ENCODE assay signal across 1 cellular context in genomic region chr12:54036620-54037359, GRCh38.
TF ChIP-seq lines count a peak whose summit lies in the region.

No MANE protein-coding gene starts in this region.

TF ChIP-seq in HEK293, 187 proteins besides CTCF, POLR2A, EP300 and RAD21 (continued from another document):
- TF ChIP-seq TSHZ1 (tag by site-specific recombination; IDR thresholded peaks at IDR 0.05; ENCODE audit: borderline replicate concordance) (no peak), GLI2 (tag by site-specific recombination; IDR thresholded peaks at IDR 0.05; ENCODE audit: borderline replicate concordance, low read depth) (no peak), TCF7L2 (IDR thresholded peaks at IDR 0.05; ENCODE audit: borderline replicate concordance, low read depth, low read length) (no peak), ZNF10 (tag by site-specific recombination; IDR thresholded peaks at IDR 0.05) (peak; percentile 56), ZBTB44 (tag by site-specific recombination; IDR thresholded peaks at IDR 0.05) (no peak), ATF2 (tag by site-specific recombination; IDR thresholded peaks at IDR 0.05; ENCODE audit: low read depth) (no peak), ZNF292 (tag by site-specific recombination; IDR thresholded peaks at IDR 0.05; ENCODE audit: borderline replicate concordance, low read depth) (no peak), ZBTB20 (tag by site-specific recombination; IDR thresholded peaks at IDR 0.05) (peak; percentile 95), ZNF433 (tag by site-specific recombination; IDR thresholded peaks at IDR 0.05; ENCODE audit: low read depth) (no peak), WT1 (tag by site-specific recombination; IDR thresholded peaks at IDR 0.05) (peak; percentile 9; the same call in 1 of the 2 replicates), ZNF157 (tag by site-specific recombination; IDR thresholded peaks at IDR 0.05) (no peak), ZNF19 (tag by site-specific recombination; IDR thresholded peaks at IDR 0.05; ENCODE audit: low read depth) (no peak), ZNF518A (tag by site-specific recombination; conservative IDR thresholded peaks at IDR 0.05; ENCODE audit: low read depth) (no peak), PATZ1 (tag by site-specific recombination; IDR thresholded peaks at IDR 0.05) (peak; percentile 84), ZBTB8A (tag by site-specific recombination; IDR thresholded peaks at IDR 0.05) (peak; percentile 72), ZNF138 (tag by site-specific recombination; IDR thresholded peaks at IDR 0.05; ENCODE audit: borderline replicate concordance) (no peak), ZEB2 (tag by site-specific recombination; IDR thresholded peaks at IDR 0.05) (peak; percentile 29; the same call in 1 of the 2 replicates), GLIS1 (tag by site-specific recombination; IDR thresholded peaks at IDR 0.05) (peak; percentile 94), ZSCAN16 (tag by site-specific recombination; IDR thresholded peaks at IDR 0.05) (no peak), ZNF473 (tag by site-specific recombination; IDR thresholded peaks at IDR 0.05) (no peak), ZNF76 (tag by site-specific recombination; IDR thresholded peaks at IDR 0.05; ENCODE audit: borderline replicate concordance, low read depth) (peak; percentile 28; the same call in 1 of the 2 replicates), ZNF791 (tag by site-specific recombination; IDR thresholded peaks at IDR 0.05) (no peak), ZNF501 (tag by site-specific recombination; IDR thresholded peaks at IDR 0.05) (peak; percentile 59; the same call in 1 of the 2 replicates), SP2 (tag by site-specific recombination; IDR thresholded peaks at IDR 0.05) (peak; percentile 51), ZNF449 (tag by site-specific recombination; IDR thresholded peaks at IDR 0.05) (peak; percentile 72), ZNF639 (tag by site-specific recombination; IDR thresholded peaks at IDR 0.05) (no peak), KLF8 (tag by site-specific recombination; IDR thresholded peaks at IDR 0.05) (peak; percentile 71; the same call in 1 of the 2 replicates), ZNF416 (tag by site-specific recombination; IDR thresholded peaks at IDR 0.05) (no peak), TRIM28 (IDR thresholded peaks at IDR 0.05; ENCODE audit: borderline replicate concordance, low read length) (0 out of 2 replicates have a peak, but pooled peaks have one; percentile 0), ZNF560 (tag by site-specific recombination; IDR thresholded peaks at IDR 0.05; ENCODE audit: borderline replicate concordance) (no peak), REPIN1 (tag by site-specific recombination; IDR thresholded peaks at IDR 0.05; ENCODE audit: low read depth) (no peak)
